ENCODE assay signal across 1 cellular context in genomic region chr7:158579662-158580646, GRCh38.
TF ChIP-seq lines count a peak whose summit lies in the region.

No MANE protein-coding gene starts in this region.

TF ChIP-seq in HepG2, 621 proteins besides CTCF, POLR2A, EP300 and RAD21 (continued from another document):
- no peak for TF ChIP-seq RNF219 (CRISPR knock-in tag; IDR thresholded peaks at IDR 0.05)
- TF ChIP-seq ARID5B (CRISPR knock-in tag; IDR thresholded peaks at IDR 0.05) = peak; percentile 90
